8 cellular contexts compared by ENCODE assay signal in the genomic region with DNA sequence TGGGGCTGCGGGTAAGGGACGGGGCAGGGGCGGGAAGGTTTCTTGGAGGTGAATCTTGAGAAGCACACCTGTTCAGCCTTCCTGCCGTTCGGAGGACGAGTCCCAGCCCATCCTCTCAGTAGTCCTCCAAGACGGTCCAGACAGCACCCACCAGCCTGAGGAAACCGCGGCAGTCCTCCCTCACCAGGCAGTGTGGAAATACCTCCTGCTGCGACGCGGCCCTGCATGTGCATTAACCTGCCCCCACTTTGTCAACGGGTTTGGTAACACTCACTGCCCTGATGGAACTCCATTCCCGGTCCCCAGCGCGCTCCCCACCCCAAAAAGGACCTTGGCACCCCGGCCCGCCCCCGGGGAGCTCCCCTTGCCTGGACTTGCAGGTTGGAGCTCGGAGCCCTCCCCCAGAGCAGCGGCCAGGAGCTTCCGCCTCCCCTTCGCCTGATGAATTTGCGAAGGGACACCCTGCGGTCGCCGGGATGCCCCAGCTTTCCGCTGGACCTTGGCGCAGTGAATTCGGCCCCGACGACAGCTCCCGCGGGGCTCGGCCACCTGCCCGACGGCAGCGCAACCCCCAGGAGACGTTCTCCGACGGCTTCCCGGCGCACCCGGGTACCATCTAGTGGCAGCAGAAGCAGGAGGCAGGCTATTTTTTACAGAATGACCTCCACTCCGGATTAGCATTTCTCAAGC. TPM values are rescaled to one million over a fixed set of nuclear protein-coding genes. Genes with fewer than 3 reads are reported as not detected.
A peak's percentile ranks its signal among the peaks of the same experiment; 100 is the strongest.
DNase-seq lines count a peak whose midpoint lies in the region; ATAC-seq and TF ChIP-seq lines count a peak whose summit lies in the region.

No MANE protein-coding gene starts in this region.

- H3K4me2 ChIP-seq in Karpas-422 (ENCODE audit: low read depth, low read length, poor library complexity, severe bottlenecking) = no peak overlapping the region

- no peak overlapping the region for H3K9ac ChIP-seq in Karpas-422 (ENCODE audit: low read length)

- no peaks in the 10 kb centered on the region for H3K9me2 ChIP-seq in Karpas-422 (replicated peaks; ENCODE audit: insufficient read depth, low read length)

- peak; percentile 75 for TF ChIP-seq CTCF in cardiac fibroblast (IDR thresholded peaks at IDR 0.05; ENCODE audit: low read depth, low read length)

- no peaks in the 10 kb centered on the region for H3K27me3 ChIP-seq in Karpas-422 (ENCODE audit: low read length)

- no peak overlapping the region for H3K27ac ChIP-seq in Karpas-422 (ENCODE audit: low read length)

- no peaks in the 10 kb centered on the region for H3K4me1 ChIP-seq in Karpas-422 (ENCODE audit: low read length)

- no peaks in the 10 kb centered on the region for H3K36me3 ChIP-seq in Karpas-422 (ENCODE audit: insufficient read depth, low read length)

- H3K9me3 ChIP-seq in Karpas-422 (ENCODE audit: low read length) = no peaks in the 10 kb centered on the region

- H3K79me2 ChIP-seq in Karpas-422 (ENCODE audit: low read length) = no peaks in the 10 kb centered on the region

- DNase-seq in EL (peak; percentile 30), cardiac fibroblast (ENCODE audit: low read depth in 2 of 2) (peak; percentile 17 to 30), left lobe of liver (ENCODE audit: low spot score) (peak; percentile 53), NCI-H446 (lab: John Stamatoyannopoulos, UW) (no peak), Karpas-422 (no peak)
- peak; percentile 7 to 31 (median 16) for DNase-seq in activated CD4-positive, CD25-positive, alpha-beta regulatory T cell (lab: John Stamatoyannopoulos, UW)
- DNase-seq in stimulated activated CD8-positive, alpha-beta memory T cell treated with anti-CD3 and anti-CD28 coated beads, Interleukin-15, amount 100 ng/mL, for 4 hours (ENCODE audit: low read depth in 2 of 2) = peak; percentile 16 to 19

- no peaks in the 10 kb centered on the region for H4K20me1 ChIP-seq in Karpas-422 (ENCODE audit: insufficient read depth, low read depth, low read length)

- no peak overlapping the region for H2AFZ ChIP-seq in Karpas-422 (ENCODE audit: low read length)

- H3K4me3 ChIP-seq in cardiac fibroblast (replicated peaks in 1 of 2; ENCODE audit: low read depth in 2 of 2, low read length in 2 of 2) (no peak overlapping the region), Karpas-422 (ENCODE audit: low read length) (no peak overlapping the region)

- ATAC-seq in HG02885 (IDR thresholded peaks at IDR 0.05; ENCODE audit: poor library complexity, unreplicated experiment) (peak; percentile 81), left lobe of liver (peak; percentile 95)

RNA-seq across cellular contexts. Expression of gene ACVR1C, which starts 31.5 kb away (rescaled TPM):
- 2.2 TPM for total RNA-seq in left lobe of liver
- not detected in 2 replicates for total RNA-seq in Karpas-422 (2014; rRNA removed; shearing (Covaris generic); ENCODE audit: low replicate concordance)

Comparison
In these comparisons a context has a peak if more than half of its experiments do, and no peak if none do; other contexts are left out.
1. DNase-seq: peak in EL (single experiment), activated CD4-positive, CD25-positive, alpha-beta regulatory T cell (4 of 4), cardiac fibroblast (2 of 2), left lobe of liver (single experiment) and stimulated activated CD8-positive, alpha-beta memory T cell treated with anti-CD3 and anti-CD28 coated beads, Interleukin-15, amount 100 ng/mL, for 4 hours (2 of 2); none in NCI-H446 (0 of 2) and Karpas-422 (single experiment).